Comparison of ENCODE assay signal across 1 cellular context in the genomic region with DNA sequence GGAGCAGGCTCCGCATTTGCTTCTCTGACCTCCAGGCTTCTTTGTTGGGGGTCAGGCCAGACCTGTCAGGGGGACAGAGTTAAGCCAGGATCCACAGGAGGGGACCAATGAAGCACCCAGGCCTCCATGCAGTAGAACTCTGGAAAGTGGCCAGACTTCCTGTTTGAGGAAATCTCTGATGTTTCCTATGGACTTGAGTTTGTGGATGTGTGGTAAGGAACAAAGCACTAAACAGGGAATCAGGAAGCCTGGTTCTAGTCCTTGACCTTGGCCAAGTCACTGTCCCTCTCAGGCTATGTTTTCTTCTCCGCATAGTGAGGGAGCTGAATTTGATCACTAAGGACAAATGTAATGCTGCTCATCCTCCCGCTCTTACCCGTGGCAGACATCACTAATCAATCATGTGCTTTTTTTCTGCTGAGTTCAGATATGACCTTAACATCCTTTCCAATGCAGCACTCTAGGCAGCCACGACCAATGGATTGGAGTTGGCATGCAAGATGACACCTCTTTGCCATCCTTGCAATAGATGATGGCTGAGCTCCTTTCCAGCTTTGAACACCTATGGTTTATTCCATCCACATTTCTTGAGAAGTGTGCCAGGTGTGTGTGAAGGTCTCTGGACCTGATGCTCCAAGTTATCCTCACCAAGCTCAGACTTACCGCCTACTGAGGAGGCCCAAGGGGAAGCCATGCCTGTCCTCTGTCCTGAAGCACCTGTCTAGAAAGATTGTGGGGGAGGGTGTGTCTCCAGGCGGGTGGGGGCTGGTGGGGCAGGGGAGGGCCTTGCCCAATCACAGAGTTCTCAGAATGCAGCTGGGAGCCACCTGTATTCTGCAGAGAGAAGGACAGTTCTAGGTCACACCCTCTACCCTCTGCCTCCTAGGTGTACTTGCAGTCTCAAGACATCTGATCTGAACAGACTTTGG.
TF ChIP-seq lines count a peak whose summit lies in the region.

No MANE protein-coding gene starts in this region.

TF ChIP-seq in HepG2, 621 proteins besides CTCF, POLR2A, EP300 and RAD21:
- TF ChIP-seq SIN3B (IDR thresholded peaks at IDR 0.05; ENCODE audit: low read length) (no peak), JUND (CRISPR knock-in tag; IDR thresholded peaks at IDR 0.05) (no peak), ZNF703 (CRISPR knock-in tag; IDR thresholded peaks at IDR 0.05; ENCODE audit: borderline replicate concordance) (no peak), ATF7 (IDR thresholded peaks at IDR 0.05) (no peak), ATF7 (CRISPR knock-in tag; IDR thresholded peaks at IDR 0.05) (no peak), ZNF839 (CRISPR knock-in tag; IDR thresholded peaks at IDR 0.05; ENCODE audit: borderline replicate concordance) (no peak), RARA (CRISPR knock-in tag; IDR thresholded peaks at IDR 0.05) (no peak), ZNF607 (CRISPR knock-in tag; IDR thresholded peaks at IDR 0.05; ENCODE audit: borderline replicate concordance) (no peak), YEATS4 (CRISPR knock-in tag; IDR thresholded peaks at IDR 0.05; ENCODE audit: borderline replicate concordance) (no peak), ZNF3 (CRISPR knock-in tag; IDR thresholded peaks at IDR 0.05) (no peak), CBFB (CRISPR knock-in tag; IDR thresholded peaks at IDR 0.05) (no peak), XBP1 (CRISPR knock-in tag; IDR thresholded peaks at IDR 0.05) (no peak), SRSF4 (IDR thresholded peaks at IDR 0.05; ENCODE audit: low read depth, low read length, poor library complexity, severe bottlenecking) (no peak), ZMAT3 (CRISPR knock-in tag; conservative IDR thresholded peaks at IDR 0.05) (no peak), ZKSCAN1 (IDR thresholded peaks at IDR 0.05; ENCODE audit: low read length) (no peak), ZNF557 (CRISPR knock-in tag; IDR thresholded peaks at IDR 0.05) (no peak), POLR2G (IDR thresholded peaks at IDR 0.05; ENCODE audit: low read depth, low read length) (no peak)
